In the genomic region with DNA sequence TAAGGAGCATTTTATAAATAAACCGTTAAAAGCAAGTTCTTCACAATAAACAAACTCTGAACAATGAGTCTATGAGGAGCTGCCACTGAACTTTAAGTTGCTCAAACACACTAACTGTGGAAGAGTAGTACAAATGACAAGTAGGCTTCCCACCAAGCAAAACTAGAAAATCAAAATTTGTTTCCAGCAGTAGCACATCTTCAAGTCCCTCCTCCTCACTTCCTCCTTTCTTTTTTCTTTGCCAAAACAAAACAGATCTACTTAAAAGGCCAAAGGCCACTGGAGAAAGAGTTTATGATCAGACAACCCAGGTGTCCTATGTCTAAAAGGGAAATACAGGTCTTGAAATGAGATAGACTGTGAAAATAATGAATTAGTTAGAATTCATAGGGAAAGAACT, we compare ENCODE assay signal across 1 cellular context.
TF ChIP-seq lines count a peak whose summit lies in the region.

No MANE protein-coding gene starts in this region.

TF ChIP-seq in K562, 482 proteins besides CTCF, POLR2A, EP300 and RAD21 (continued from another document and continues in another):
- TF ChIP-seq NR2C1 (IDR thresholded peaks at IDR 0.05) (no peak), NR2C1 (tag; IDR thresholded peaks at IDR 0.05) (no peak), RFX5 (IDR thresholded peaks at IDR 0.05; ENCODE audit: low read depth, low read length) (no peak), HDAC3 (IDR thresholded peaks at IDR 0.05; ENCODE audit: borderline replicate concordance, partially characterized antibody) (peak; percentile 14), ZNF23 (CRISPR knock-in tag; IDR thresholded peaks at IDR 0.05) (no peak), RBFOX2 (IDR thresholded peaks at IDR 0.05; ENCODE audit: low read depth, low read length) (peak; percentile 66), TCF7L2 (IDR thresholded peaks at IDR 0.05; ENCODE audit: low read depth, low read length) (no peak), CHD2 (IDR thresholded peaks at IDR 0.05; ENCODE audit: low read depth, low read length) (no peak), SRSF3 (IDR thresholded peaks at IDR 0.05; ENCODE audit: insufficient read depth, low read length) (no peak), BMI1 (IDR thresholded peaks at IDR 0.05; ENCODE audit: low read length) (no peak), FOXK1 (CRISPR knock-in tag; IDR thresholded peaks at IDR 0.05; ENCODE audit: borderline replicate concordance) (no peak), ESRRA (IDR thresholded peaks at IDR 0.05; ENCODE audit: borderline replicate concordance, low read depth) (no peak), POLR2B (IDR thresholded peaks at IDR 0.05; ENCODE audit: low read depth, partially characterized antibody) (peak; percentile 42), KDM5B (IDR thresholded peaks at IDR 0.05; ENCODE audit: insufficient replicate concordance, low read depth, low read length) (peak; percentile 55), ZC3H11A (IDR thresholded peaks at IDR 0.05; ENCODE audit: low read depth, low read length) (no peak), CBFB (CRISPR knock-in tag; IDR thresholded peaks at IDR 0.05) (no peak), CREB1 (IDR thresholded peaks at IDR 0.05) (no peak), CREB1 (CRISPR knock-in tag; IDR thresholded peaks at IDR 0.05) (no peak), EP400 (IDR thresholded peaks at IDR 0.05) (no peak), POLR2G (IDR thresholded peaks at IDR 0.05; ENCODE audit: low read depth, low read length) (peak; percentile 54; the same call in 1 of the 2 replicates), MAFK (IDR thresholded peaks at IDR 0.05; ENCODE audit: low read length) (no peak), ETV1 (tag; conservative IDR thresholded peaks at IDR 0.05; ENCODE audit: low read depth) (0 out of 2 replicates have a peak, but pooled peaks have one; percentile 5), FUS (optimal IDR thresholded peaks at IDR 0.05; ENCODE audit: low read depth, low read length) (peak; percentile 26), RAD51 (IDR thresholded peaks at IDR 0.05; ENCODE audit: borderline replicate concordance, low read depth) (no peak)
- TF ChIP-seq, protein P1, sequence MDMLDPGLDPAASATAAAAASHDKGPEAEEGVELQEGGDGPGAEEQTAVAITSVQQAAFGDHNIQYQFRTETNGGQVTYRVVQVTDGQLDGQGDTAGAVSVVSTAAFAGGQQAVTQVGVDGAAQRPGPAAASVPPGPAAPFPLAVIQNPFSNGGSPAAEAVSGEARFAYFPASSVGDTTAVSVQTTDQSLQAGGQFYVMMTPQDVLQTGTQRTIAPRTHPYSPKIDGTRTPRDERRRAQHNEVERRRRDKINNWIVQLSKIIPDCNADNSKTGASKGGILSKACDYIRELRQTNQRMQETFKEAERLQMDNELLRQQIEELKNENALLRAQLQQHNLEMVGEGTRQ (CRISPR knock-in tag; IDR thresholded peaks at IDR 0.05): no peak
- TF ChIP-seq, protein P2, sequence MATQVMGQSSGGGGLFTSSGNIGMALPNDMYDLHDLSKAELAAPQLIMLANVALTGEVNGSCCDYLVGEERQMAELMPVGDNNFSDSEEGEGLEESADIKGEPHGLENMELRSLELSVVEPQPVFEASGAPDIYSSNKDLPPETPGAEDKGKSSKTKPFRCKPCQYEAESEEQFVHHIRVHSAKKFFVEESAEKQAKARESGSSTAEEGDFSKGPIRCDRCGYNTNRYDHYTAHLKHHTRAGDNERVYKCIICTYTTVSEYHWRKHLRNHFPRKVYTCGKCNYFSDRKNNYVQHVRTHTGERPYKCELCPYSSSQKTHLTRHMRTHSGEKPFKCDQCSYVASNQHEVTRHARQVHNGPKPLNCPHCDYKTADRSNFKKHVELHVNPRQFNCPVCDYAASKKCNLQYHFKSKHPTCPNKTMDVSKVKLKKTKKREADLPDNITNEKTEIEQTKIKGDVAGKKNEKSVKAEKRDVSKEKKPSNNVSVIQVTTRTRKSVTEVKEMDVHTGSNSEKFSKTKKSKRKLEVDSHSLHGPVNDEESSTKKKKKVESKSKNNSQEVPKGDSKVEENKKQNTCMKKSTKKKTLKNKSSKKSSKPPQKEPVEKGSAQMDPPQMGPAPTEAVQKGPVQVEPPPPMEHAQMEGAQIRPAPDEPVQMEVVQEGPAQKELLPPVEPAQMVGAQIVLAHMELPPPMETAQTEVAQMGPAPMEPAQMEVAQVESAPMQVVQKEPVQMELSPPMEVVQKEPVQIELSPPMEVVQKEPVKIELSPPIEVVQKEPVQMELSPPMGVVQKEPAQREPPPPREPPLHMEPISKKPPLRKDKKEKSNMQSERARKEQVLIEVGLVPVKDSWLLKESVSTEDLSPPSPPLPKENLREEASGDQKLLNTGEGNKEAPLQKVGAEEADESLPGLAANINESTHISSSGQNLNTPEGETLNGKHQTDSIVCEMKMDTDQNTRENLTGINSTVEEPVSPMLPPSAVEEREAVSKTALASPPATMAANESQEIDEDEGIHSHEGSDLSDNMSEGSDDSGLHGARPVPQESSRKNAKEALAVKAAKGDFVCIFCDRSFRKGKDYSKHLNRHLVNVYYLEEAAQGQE (CRISPR knock-in tag; IDR thresholded peaks at IDR 0.05; ENCODE audit: low read depth): no peak
- TF ChIP-seq, protein P3, sequence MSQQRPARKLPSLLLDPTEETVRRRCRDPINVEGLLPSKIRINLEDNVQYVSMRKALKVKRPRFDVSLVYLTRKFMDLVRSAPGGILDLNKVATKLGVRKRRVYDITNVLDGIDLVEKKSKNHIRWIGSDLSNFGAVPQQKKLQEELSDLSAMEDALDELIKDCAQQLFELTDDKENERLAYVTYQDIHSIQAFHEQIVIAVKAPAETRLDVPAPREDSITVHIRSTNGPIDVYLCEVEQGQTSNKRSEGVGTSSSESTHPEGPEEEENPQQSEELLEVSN (IDR thresholded peaks at IDR 0.05; ENCODE audit: borderline replicate concordance in 1 of 2, extremely low read depth in 1 of 2, insufficient read depth in 1 of 2, insufficient read length in 1 of 2, low read depth in 1 of 2, low read length in 1 of 2, poor library complexity in 1 of 2, severe bottlenecking in 1 of 2): no peak
- TF ChIP-seq, protein P4, sequence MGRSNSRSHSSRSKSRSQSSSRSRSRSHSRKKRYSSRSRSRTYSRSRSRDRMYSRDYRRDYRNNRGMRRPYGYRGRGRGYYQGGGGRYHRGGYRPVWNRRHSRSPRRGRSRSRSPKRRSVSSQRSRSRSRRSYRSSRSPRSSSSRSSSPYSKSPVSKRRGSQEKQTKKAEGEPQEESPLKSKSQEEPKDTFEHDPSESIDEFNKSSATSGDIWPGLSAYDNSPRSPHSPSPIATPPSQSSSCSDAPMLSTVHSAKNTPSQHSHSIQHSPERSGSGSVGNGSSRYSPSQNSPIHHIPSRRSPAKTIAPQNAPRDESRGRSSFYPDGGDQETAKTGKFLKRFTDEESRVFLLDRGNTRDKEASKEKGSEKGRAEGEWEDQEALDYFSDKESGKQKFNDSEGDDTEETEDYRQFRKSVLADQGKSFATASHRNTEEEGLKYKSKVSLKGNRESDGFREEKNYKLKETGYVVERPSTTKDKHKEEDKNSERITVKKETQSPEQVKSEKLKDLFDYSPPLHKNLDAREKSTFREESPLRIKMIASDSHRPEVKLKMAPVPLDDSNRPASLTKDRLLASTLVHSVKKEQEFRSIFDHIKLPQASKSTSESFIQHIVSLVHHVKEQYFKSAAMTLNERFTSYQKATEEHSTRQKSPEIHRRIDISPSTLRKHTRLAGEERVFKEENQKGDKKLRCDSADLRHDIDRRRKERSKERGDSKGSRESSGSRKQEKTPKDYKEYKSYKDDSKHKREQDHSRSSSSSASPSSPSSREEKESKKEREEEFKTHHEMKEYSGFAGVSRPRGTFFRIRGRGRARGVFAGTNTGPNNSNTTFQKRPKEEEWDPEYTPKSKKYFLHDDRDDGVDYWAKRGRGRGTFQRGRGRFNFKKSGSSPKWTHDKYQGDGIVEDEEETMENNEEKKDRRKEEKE (IDR thresholded peaks at IDR 0.05; ENCODE audit: borderline replicate concordance in 1 of 2, control insufficient read depth in 1 of 2, low read depth in 2 of 2, low read length in 1 of 2): 0 out of 4 replicates have a peak, but pooled peaks of 1 of the 2 experiments have one; percentile 27
- TF ChIP-seq, protein P5, sequence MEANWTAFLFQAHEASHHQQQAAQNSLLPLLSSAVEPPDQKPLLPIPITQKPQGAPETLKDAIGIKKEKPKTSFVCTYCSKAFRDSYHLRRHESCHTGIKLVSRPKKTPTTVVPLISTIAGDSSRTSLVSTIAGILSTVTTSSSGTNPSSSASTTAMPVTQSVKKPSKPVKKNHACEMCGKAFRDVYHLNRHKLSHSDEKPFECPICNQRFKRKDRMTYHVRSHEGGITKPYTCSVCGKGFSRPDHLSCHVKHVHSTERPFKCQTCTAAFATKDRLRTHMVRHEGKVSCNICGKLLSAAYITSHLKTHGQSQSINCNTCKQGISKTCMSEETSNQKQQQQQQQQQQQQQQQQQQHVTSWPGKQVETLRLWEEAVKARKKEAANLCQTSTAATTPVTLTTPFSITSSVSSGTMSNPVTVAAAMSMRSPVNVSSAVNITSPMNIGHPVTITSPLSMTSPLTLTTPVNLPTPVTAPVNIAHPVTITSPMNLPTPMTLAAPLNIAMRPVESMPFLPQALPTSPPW (CRISPR knock-in tag; IDR thresholded peaks at IDR 0.05): no peak
- TF ChIP-seq, protein P6, sequence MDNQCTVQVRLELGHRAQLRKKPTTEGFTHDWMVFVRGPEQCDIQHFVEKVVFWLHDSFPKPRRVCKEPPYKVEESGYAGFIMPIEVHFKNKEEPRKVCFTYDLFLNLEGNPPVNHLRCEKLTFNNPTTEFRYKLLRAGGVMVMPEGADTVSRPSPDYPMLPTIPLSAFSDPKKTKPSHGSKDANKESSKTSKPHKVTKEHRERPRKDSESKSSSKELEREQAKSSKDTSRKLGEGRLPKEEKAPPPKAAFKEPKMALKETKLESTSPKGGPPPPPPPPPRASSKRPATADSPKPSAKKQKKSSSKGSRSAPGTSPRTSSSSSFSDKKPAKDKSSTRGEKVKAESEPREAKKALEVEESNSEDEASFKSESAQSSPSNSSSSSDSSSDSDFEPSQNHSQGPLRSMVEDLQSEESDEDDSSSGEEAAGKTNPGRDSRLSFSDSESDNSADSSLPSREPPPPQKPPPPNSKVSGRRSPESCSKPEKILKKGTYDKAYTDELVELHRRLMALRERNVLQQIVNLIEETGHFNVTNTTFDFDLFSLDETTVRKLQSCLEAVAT (IDR thresholded peaks at IDR 0.05): peak in 1 of 2 experiments; percentile 68
- TF ChIP-seq, protein P7, sequence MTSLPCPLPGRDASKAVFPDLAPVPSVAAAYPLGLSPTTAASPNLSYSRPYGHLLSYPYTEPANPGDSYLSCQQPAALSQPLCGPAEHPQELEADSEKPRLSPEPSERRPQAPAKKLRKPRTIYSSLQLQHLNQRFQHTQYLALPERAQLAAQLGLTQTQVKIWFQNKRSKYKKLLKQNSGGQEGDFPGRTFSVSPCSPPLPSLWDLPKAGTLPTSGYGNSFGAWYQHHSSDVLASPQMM (CRISPR knock-in tag; IDR thresholded peaks at IDR 0.05): no peak
- TF ChIP-seq, protein P8, sequence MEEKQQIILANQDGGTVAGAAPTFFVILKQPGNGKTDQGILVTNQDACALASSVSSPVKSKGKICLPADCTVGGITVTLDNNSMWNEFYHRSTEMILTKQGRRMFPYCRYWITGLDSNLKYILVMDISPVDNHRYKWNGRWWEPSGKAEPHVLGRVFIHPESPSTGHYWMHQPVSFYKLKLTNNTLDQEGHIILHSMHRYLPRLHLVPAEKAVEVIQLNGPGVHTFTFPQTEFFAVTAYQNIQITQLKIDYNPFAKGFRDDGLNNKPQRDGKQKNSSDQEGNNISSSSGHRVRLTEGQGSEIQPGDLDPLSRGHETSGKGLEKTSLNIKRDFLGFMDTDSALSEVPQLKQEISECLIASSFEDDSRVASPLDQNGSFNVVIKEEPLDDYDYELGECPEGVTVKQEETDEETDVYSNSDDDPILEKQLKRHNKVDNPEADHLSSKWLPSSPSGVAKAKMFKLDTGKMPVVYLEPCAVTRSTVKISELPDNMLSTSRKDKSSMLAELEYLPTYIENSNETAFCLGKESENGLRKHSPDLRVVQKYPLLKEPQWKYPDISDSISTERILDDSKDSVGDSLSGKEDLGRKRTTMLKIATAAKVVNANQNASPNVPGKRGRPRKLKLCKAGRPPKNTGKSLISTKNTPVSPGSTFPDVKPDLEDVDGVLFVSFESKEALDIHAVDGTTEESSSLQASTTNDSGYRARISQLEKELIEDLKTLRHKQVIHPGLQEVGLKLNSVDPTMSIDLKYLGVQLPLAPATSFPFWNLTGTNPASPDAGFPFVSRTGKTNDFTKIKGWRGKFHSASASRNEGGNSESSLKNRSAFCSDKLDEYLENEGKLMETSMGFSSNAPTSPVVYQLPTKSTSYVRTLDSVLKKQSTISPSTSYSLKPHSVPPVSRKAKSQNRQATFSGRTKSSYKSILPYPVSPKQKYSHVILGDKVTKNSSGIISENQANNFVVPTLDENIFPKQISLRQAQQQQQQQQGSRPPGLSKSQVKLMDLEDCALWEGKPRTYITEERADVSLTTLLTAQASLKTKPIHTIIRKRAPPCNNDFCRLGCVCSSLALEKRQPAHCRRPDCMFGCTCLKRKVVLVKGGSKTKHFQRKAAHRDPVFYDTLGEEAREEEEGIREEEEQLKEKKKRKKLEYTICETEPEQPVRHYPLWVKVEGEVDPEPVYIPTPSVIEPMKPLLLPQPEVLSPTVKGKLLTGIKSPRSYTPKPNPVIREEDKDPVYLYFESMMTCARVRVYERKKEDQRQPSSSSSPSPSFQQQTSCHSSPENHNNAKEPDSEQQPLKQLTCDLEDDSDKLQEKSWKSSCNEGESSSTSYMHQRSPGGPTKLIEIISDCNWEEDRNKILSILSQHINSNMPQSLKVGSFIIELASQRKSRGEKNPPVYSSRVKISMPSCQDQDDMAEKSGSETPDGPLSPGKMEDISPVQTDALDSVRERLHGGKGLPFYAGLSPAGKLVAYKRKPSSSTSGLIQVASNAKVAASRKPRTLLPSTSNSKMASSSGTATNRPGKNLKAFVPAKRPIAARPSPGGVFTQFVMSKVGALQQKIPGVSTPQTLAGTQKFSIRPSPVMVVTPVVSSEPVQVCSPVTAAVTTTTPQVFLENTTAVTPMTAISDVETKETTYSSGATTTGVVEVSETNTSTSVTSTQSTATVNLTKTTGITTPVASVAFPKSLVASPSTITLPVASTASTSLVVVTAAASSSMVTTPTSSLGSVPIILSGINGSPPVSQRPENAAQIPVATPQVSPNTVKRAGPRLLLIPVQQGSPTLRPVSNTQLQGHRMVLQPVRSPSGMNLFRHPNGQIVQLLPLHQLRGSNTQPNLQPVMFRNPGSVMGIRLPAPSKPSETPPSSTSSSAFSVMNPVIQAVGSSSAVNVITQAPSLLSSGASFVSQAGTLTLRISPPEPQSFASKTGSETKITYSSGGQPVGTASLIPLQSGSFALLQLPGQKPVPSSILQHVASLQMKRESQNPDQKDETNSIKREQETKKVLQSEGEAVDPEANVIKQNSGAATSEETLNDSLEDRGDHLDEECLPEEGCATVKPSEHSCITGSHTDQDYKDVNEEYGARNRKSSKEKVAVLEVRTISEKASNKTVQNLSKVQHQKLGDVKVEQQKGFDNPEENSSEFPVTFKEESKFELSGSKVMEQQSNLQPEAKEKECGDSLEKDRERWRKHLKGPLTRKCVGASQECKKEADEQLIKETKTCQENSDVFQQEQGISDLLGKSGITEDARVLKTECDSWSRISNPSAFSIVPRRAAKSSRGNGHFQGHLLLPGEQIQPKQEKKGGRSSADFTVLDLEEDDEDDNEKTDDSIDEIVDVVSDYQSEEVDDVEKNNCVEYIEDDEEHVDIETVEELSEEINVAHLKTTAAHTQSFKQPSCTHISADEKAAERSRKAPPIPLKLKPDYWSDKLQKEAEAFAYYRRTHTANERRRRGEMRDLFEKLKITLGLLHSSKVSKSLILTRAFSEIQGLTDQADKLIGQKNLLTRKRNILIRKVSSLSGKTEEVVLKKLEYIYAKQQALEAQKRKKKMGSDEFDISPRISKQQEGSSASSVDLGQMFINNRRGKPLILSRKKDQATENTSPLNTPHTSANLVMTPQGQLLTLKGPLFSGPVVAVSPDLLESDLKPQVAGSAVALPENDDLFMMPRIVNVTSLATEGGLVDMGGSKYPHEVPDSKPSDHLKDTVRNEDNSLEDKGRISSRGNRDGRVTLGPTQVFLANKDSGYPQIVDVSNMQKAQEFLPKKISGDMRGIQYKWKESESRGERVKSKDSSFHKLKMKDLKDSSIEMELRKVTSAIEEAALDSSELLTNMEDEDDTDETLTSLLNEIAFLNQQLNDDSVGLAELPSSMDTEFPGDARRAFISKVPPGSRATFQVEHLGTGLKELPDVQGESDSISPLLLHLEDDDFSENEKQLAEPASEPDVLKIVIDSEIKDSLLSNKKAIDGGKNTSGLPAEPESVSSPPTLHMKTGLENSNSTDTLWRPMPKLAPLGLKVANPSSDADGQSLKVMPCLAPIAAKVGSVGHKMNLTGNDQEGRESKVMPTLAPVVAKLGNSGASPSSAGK (IDR thresholded peaks at IDR 0.05): no peak
